Comparison of ENCODE assay signal across 7 cellular contexts in genomic region chrX:150365051-150365952, GRCh38. TPM values are rescaled to one million over a fixed set of nuclear protein-coding genes. Genes with fewer than 3 reads are reported as not detected.
DNase-seq lines count a peak whose midpoint lies in the region; ATAC-seq, FAIRE-seq and TF ChIP-seq lines count a peak whose summit lies in the region.

No MANE protein-coding gene starts in this region.

- intact Hi-C loops in esophagus muscularis mucosa (cut with DNase I) (loop anchor here (10.0 kb wide), 4 partner anchors 119 to 401 kb away; no protein-coding TSS in a partner anchor), stomach (cut with DNase I; ENCODE audit: low total_unique reads) (no loop called here)

- no peaks in the 10 kb centered on the region for H3K36me3 ChIP-seq in esophagus muscularis mucosa
- no peaks in the 10 kb centered on the region for H3K36me3 ChIP-seq in stomach

- WGBS in esophagus muscularis mucosa: 36% methylated on average over 48 of the region's 75 CpGs
- 0 to 41% (median 19%) methylated on average over 21 to 71 of the region's 75 CpGs; no CpG with 5 or more reads in 1 of the 5 donors for WGBS in stomach, 5 donors

- DNase-seq in GM12891 (ENCODE audit: insufficient read length, low spot score) (peak; percentile 12), NCI-H748 treated with DMSO at 0.1 percent for 48 hours (lab: John Stamatoyannopoulos, UW) (peak; percentile 22), activated T-cell treated with anti-CD3 and anti-CD28 coated beads for 4 hours (peak; percentile 47), esophagus muscularis mucosa (ENCODE audit: extremely low spot score) (no peak), mucosa of gallbladder (ENCODE audit: low spot score) (peak; percentile 59), stomach (peak; percentile 64)

- TF ChIP-seq CTCF in esophagus muscularis mucosa (IDR thresholded peaks at IDR 0.05): peak; percentile 48 to 63 (median 60)
- peak in 5 of 7 experiments; percentile 20 to 60 (median 41) for TF ChIP-seq CTCF in stomach (IDR thresholded peaks at IDR 0.05)

- H3K4me1 ChIP-seq in esophagus muscularis mucosa (peaks cover 8 to 24% (median 14%) of the 10 kb centered on the region in 4 donors), stomach (peaks cover 0 to 42% (median 24%) of the 10 kb centered on the region in 4 donors)

- no peak for ATAC-seq in HG03280 (IDR thresholded peaks at IDR 0.05; ENCODE audit: unreplicated experiment)

- TF ChIP-seq POLR2A in GM12891 (IDR thresholded peaks at IDR 0.05; ENCODE audit: low read depth, low read length) (no peak), esophagus muscularis mucosa (IDR thresholded peaks at IDR 0.05; ENCODE audit: low read depth) (no peak), stomach (IDR thresholded peaks at IDR 0.05) (no peak)

- H3K27ac ChIP-seq in esophagus muscularis mucosa (replicated peaks in 1 of 4): peak overlapping the region; percentile 84 to 90 (median 86)
- H3K27ac ChIP-seq in stomach: peak overlapping the region; percentile 46 to 87 (median 85)

- TF ChIP-seq EP300 in esophagus muscularis mucosa (IDR thresholded peaks at IDR 0.05) (no peak), stomach (IDR thresholded peaks at IDR 0.05) (no peak)

- no peaks in the 10 kb centered on the region for H3K9me3 ChIP-seq in esophagus muscularis mucosa
- peaks cover 0 to 5% (median 0%) of the 10 kb centered on the region in 4 donors for H3K9me3 ChIP-seq in stomach

- H3K27me3 ChIP-seq in esophagus muscularis mucosa (no peaks in the 10 kb centered on the region), stomach (peaks cover 0 to 28% (median 25%) of the 10 kb centered on the region in 3 donors)

- H3K4me3 ChIP-seq in esophagus muscularis mucosa (peak overlapping the region; percentile 61 to 66 (median 64)), stomach (peak overlapping the region; percentile 55 to 67 (median 62))

- no peak for FAIRE-seq in GM12891 (lab: Jason Lieb, UNC)

TF ChIP-seq in GM12891, 5 proteins besides CTCF, POLR2A, EP300 and RAD21:
- TF ChIP-seq POLR2AphosphoS5 (IDR thresholded peaks at IDR 0.05; ENCODE audit: low read depth, low read length): no peak
- TF ChIP-seq PAX5 (IDR thresholded peaks at IDR 0.05; ENCODE audit: insufficient read depth, low read length, severe bottlenecking): no peak
- TF ChIP-seq SPI1 (IDR thresholded peaks at IDR 0.05; ENCODE audit: low read depth, low read length): no peak
- TF ChIP-seq TAF1 (IDR thresholded peaks at IDR 0.05; ENCODE audit: low read depth, low read length): no peak
- no peak for TF ChIP-seq POU2F2 (IDR thresholded peaks at IDR 0.05; ENCODE audit: low read depth, low read length)

RNA-seq across cellular contexts. Expression of gene MAMLD1, which starts 2.2 kb away (rescaled TPM):
- not detected for polyA plus RNA-seq in GM12891 (2012; ENCODE audit: low read depth, missing spikeins)
- total RNA-seq in esophagus muscularis mucosa: 1 to 10 TPM; 1.6 to 5.3 (median 3.3) TPM
- 1.9 TPM for total RNA-seq in mucosa of gallbladder
- 1 to 10 TPM in 3 of 5 donors, under 1 TPM in 1, not detected in 1; 0.73 to 6.4 (median 1.5) TPM for total RNA-seq in stomach
- polyA plus RNA-seq in stomach: 1 to 10 TPM; 1.1 to 1.8 (median 1.7) TPM
